29 cellular contexts compared by ENCODE assay signal in genomic region chr10:121984463-121984862, GRCh38.
"Had no signal": no experiment of that assay in that cellular context is flagged by ENCODE, and none has a peak within 500 bp of the region (broad histone marks: within the 10 kb centered on the region; RNA-seq: fewer than 3 reads in every experiment).

No MANE protein-coding gene starts in this region.

- H3K27me3 Mint-ChIP-seq: dendritic cell treated with granulocyte-macrophage colony-stimulating factor and Interleukin-4, amounts not matched to agents 40 ng/mL and 50 ng/mL, for 4 days had no signal

- FAIRE-seq: colon, endometrium, endothelial cell of umbilical vein, frontal cortex had no signal

- H3K4me1 ChIP-seq: colonic mucosa, esophagus muscularis mucosa, foreskin keratinocyte, gastroesophageal sphincter had no signal

- H3K27me3 ChIP-seq: colonic mucosa, esophagus muscularis mucosa, esophagus squamous epithelium, foreskin keratinocyte, gastrocnemius medialis, gastroesophageal sphincter, heart left ventricle, heart right ventricle, hepatocyte had no signal

- H3K79me2 ChIP-seq: hepatocyte had no signal

- H3K9me3 ChIP-seq: colonic mucosa, gastrocnemius medialis had no signal

- H3K27ac Mint-ChIP-seq: dendritic cell treated with granulocyte-macrophage colony-stimulating factor and Interleukin-4, amounts not matched to agents 40 ng/mL and 50 ng/mL, for 4 days; effector memory CD8-positive, alpha-beta T cell had no signal

- ATAC-seq: effector memory CD8-positive, alpha-beta T cell; esophagus mucosa; foreskin keratinocyte; gastrocnemius medialis; gastroesophageal sphincter; heart left ventricle; heart right ventricle had no signal

- DNase-seq: colonic mucosa; cortex of kidney; dermis blood vessel endothelial cell; dorsolateral prefrontal cortex; effector CD4-positive, alpha-beta T cell; effector CD8-positive, alpha-beta T cell; effector memory CD4-positive, alpha-beta T cell; effector memory CD8-positive, alpha-beta T cell; erythroblast; esophagus squamous epithelium; foreskin fibroblast; foreskin keratinocyte; foreskin melanocyte; gastrocnemius medialis; glutamatergic neuron; head of caudate nucleus; heart left ventricle; heart right ventricle had no signal

- H3K27ac ChIP-seq: colonic mucosa, coronary artery, dorsolateral prefrontal cortex, epithelial cell of prostate, esophagus muscularis mucosa, esophagus squamous epithelium, foreskin keratinocyte, gastrocnemius medialis, gastroesophageal sphincter, heart left ventricle, heart right ventricle, hepatocyte had no signal

- H3K4me3 Mint-ChIP-seq: dendritic cell treated with granulocyte-macrophage colony-stimulating factor and Interleukin-4, amounts not matched to agents 40 ng/mL and 50 ng/mL, for 4 days; effector memory CD8-positive, alpha-beta T cell had no signal

- H3K36me3 ChIP-seq: colonic mucosa, esophagus muscularis mucosa, esophagus squamous epithelium, gastrocnemius medialis, gastroesophageal sphincter, heart left ventricle, heart right ventricle had no signal

- H3K4me3 ChIP-seq: colonic mucosa, coronary artery, dorsolateral prefrontal cortex, esophagus muscularis mucosa, esophagus squamous epithelium, gastrocnemius medialis, gastroesophageal sphincter, heart left ventricle, heart right ventricle, hepatocyte had no signal

- H2AFZ ChIP-seq: hepatocyte had no signal

- H3K4me2 ChIP-seq: hepatocyte had no signal
